In the genomic region with DNA sequence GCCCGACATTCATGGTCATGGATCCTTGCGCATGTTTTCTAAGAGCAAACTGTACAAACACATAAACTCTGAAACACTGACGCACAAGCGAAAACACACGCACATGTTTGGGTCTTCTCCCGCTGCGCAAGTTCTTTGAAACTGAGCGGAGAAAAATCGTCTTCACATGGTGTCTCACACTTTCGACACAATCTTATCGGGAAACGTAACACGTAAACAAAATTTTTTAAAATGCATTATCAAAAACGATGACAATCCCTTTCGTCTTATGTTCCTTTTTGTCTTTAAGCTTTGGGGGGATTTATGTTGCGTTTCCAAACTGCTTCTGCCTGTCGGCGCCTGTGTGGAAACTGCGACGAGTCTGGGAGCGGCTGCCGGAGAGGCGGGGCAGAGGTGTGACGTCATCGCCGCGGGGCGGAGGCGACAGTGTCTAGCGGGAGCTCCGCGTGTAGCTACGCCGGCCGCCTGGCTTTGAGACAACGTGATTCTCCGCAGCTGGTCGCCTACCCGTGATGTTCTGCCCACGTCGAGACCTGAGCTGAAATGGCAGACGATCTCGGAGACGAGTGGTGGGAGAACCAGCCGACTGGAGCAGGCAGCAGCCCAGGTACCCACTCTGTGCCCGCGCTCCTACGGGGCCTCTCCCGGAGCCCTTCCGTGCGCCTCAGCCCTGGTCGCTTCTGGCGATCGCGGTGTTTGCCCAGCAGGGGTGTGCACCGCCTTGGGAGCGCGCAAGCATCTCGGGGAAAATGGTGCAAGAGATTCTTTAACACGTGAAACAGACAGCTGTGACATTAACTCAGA, we compare ENCODE assay signal across 1 cellular context.
TF ChIP-seq lines count a peak whose summit lies in the region.

A gene (plus strand): TSS at position 426 of the 804 bp plus-strand sequence.

TF ChIP-seq in SK-N-SH treated with all-trans-retinoic acid at 6 μM for 48 hours, 23 proteins besides CTCF, POLR2A, EP300 and RAD21 (continued from another document):
- TF ChIP-seq, protein P1, sequence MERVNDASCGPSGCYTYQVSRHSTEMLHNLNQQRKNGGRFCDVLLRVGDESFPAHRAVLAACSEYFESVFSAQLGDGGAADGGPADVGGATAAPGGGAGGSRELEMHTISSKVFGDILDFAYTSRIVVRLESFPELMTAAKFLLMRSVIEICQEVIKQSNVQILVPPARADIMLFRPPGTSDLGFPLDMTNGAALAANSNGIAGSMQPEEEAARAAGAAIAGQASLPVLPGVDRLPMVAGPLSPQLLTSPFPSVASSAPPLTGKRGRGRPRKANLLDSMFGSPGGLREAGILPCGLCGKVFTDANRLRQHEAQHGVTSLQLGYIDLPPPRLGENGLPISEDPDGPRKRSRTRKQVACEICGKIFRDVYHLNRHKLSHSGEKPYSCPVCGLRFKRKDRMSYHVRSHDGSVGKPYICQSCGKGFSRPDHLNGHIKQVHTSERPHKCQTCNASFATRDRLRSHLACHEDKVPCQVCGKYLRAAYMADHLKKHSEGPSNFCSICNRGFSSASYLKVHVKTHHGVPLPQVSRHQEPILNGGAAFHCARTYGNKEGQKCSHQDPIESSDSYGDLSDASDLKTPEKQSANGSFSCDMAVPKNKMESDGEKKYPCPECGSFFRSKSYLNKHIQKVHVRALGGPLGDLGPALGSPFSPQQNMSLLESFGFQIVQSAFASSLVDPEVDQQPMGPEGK (CRISPR knock-in tag; IDR thresholded peaks at IDR 0.05; ENCODE audit: borderline replicate concordance) = no peak
- TF ChIP-seq ARNTL (CRISPR knock-in tag; IDR thresholded peaks at IDR 0.05; ENCODE audit: borderline replicate concordance, low read depth) = no peak
- no peak; the same call in 1 of the 2 replicates for TF ChIP-seq CSDC2 (CRISPR knock-in tag; IDR thresholded peaks at IDR 0.05)
- TF ChIP-seq ISL1 (CRISPR knock-in tag; IDR thresholded peaks at IDR 0.05) = no peak
